ENCODE assay signal across 8 cellular contexts in the genomic region with DNA sequence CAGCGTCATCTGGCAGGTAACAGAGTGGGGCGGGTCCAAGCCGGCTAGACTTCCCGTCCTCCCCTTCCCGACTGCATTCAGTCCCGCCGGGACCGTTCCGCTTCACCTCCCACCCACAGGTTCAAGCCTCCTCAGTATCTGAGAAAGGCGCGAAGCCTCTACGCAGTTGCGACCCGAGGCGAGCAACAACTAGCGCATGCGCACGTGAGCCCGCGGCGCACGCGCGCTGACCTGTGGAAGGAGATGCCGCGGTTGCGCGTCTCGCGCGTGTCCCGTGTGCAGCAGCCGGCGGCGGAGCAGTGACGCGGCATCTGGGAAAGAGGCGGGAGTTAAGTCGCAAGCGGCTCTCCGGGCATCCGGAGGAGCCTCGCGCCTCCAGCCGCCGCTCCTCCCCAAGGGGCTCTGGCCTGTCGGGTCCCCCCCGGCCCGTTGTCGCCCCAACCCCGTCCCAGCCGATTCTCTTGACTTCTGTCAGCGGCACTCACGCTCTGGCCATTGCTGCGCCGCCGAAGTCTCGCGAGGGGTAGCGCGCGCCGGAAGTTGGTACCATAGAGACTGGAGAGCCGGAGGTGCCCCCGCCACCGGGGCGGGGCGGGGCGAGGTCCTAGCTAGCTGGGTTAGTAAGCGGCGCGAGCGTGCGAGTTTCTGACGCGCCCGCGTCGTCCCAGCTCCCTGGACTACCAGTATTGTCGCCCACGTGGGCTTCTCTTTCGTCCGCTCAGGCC. TPM values are rescaled to one million over a fixed set of nuclear protein-coding genes. Genes with fewer than 3 reads are reported as not detected.
A peak's percentile ranks its signal among the peaks of the same experiment; 100 is the strongest.
DNase-seq lines count a peak whose midpoint lies in the region; ATAC-seq and TF ChIP-seq lines count a peak whose summit lies in the region.

A gene with protein sequence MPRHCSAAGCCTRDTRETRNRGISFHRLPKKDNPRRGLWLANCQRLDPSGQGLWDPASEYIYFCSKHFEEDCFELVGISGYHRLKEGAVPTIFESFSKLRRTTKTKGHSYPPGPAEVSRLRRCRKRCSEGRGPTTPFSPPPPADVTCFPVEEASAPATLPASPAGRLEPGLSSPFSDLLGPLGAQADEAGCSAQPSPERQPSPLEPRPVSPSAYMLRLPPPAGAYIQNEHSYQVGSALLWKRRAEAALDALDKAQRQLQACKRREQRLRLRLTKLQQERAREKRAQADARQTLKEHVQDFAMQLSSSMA (minus strand): TSS at position 518 of the 725 bp plus-strand sequence. CDS start 207 bp downstream, at position 311.

- POLR2A ChIA-PET in AG04450 (lab: Yijun Ruan, JAX) = interaction anchor here (0.5 to 1.8 kb wide), 10 partner anchors 13 to 576 kb away, joined by 3 to 15 read pairs (median 4); partner anchors contain the start of genes LRRC74B, LZTR1 and P2RX6

- peaks cover 30 to 46% (median 37%) of the 10 kb centered on the region in 3 donors for H3K4me1 ChIP-seq in skeletal muscle tissue (ENCODE audit: control insufficient read depth in 3 of 3, insufficient read depth in 3 of 3, low read length in 3 of 3)

- H3K27ac ChIP-seq in AG04450 (ENCODE audit: low read depth, low read length) (peak within 1 kb of the TSS; percentile 99), VCaP (peak within 1 kb of the TSS; percentile 99), skeletal muscle tissue (ENCODE audit: low read depth, low read length) (peak within 1 kb of the TSS; percentile 98)

- CTCF ChIA-PET in AG04450 (lab: Charles Lee) = interaction anchor here (0.8 kb wide), 1 partner anchor 116 kb away, joined by 5 read pairs; no protein-coding TSS in a partner anchor

- H3K9me3 ChIP-seq in AG04450 (ENCODE audit: control insufficient read depth, insufficient read depth, low read length) = no peaks in the 10 kb centered on the region; the same call in 1 of the 2 replicates
- no peaks in the 10 kb centered on the region for H3K9me3 ChIP-seq in iPS-18c (ENCODE audit: control insufficient read depth, insufficient read depth, low read length)
- H3K9me3 ChIP-seq in skeletal muscle tissue (ENCODE audit: control insufficient read depth in 3 of 3, low read length in 3 of 3) = no peaks in the 10 kb centered on the region

- peaks cover 29 to 31% (median 31%) of the 10 kb centered on the region in 3 donors for H3K36me3 ChIP-seq in skeletal muscle tissue (ENCODE audit: control insufficient read depth in 3 of 3, insufficient read depth in 3 of 3, low read length in 3 of 3)

- H3K27me3 ChIP-seq in AG04450 (ENCODE audit: control insufficient read depth, insufficient read depth, low read length) (no peaks in the 10 kb centered on the region), skeletal muscle tissue (ENCODE audit: control insufficient read depth in 3 of 3, insufficient read depth in 3 of 3, low read length in 3 of 3) (no peaks in the 10 kb centered on the region)

- in situ Hi-C loops in T47D (cut with HindIII; ENCODE audit: low pct_unique_long_range_greater_than_20kb, low sequenced_read_pairs) = no loop called here

- peak within 1 kb of the TSS; percentile 85 for H3K4me3 ChIP-seq in AG04450 (ENCODE audit: low read depth, low read length)
- peak within 1 kb of the TSS; percentile 98 for H3K4me3 ChIP-seq in iPS-18c (ENCODE audit: insufficient read depth, low read depth, low read length)
- H3K4me3 ChIP-seq in skeletal muscle tissue (ENCODE audit: low read length in 3 of 3) = peak within 1 kb of the TSS; percentile 87 to 97 (median 94)

- DNase-seq in AG04450 (ENCODE audit: low read depth, low spot score) (peak; percentile 92), NCI-H2196 treated with DMSO at 0.1 percent for 48 hours (lab: John Stamatoyannopoulos, UW; ENCODE audit: unreplicated experiment) (peak; percentile 55), T47D (ENCODE audit: low read depth in 1 of 2, low spot score in 1 of 2) (peak; percentile 81 to 94)

- TF ChIP-seq CTCF in AG04450 (IDR thresholded peaks at IDR 0.05; ENCODE audit: low read depth, low read length) (no peak), VCaP (conservative IDR thresholded peaks at IDR 0.05) (no peak)

- H3K9ac ChIP-seq in skeletal muscle tissue (ENCODE audit: low read depth in 1 of 3, low read length in 3 of 3) = peak within 1 kb of the TSS; percentile 95 to 96 (median 95)

- ATAC-seq in GM18907 (IDR thresholded peaks at IDR 0.05; ENCODE audit: unreplicated experiment) (peak; percentile 89), HG03139 (IDR thresholded peaks at IDR 0.05; ENCODE audit: unreplicated experiment) (peak; percentile 78)

RNA-seq across cellular contexts. Expression of the gene that starts here (rescaled TPM):
- polyA plus RNA-seq in AG04450 (2011; rRNA removed) = 12.5 and 15.1 TPM in 2 replicates
- polyA minus RNA-seq in AG04450 (2011; rRNA and poly(A)+ RNA removed) = 9.7 and 12.3 TPM in 2 replicates
- 15.7 TPM for total RNA-seq in skeletal muscle tissue

Comparison
In these comparisons a context has a peak if more than half of its experiments do, and no peak if none do; other contexts are left out.
1. Peak in every context shown above with its lines: DNase-seq, ATAC-seq, H3K4me3 ChIP-seq and H3K27ac ChIP-seq.